27 cellular contexts compared by ENCODE assay signal in the genomic region with DNA sequence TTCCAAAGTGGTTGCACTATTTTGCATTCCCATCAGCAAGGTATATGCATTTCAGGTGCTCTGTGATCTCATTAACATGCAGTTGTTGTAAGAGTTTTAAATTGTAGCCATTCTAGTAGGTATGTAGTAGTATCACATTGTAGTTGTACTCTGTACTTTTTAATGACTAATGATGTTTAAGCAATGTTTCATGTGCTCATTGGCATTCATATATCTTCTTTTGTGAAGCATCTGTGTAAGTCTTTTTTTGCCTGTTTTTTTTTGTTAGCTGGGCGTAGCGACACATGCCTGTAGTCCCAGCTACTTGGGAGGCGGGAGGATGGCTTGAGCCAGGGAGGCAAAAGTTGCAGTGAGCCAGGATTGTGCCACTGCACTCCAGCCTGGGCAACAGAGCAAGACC. TPM values are rescaled to one million over a fixed set of nuclear protein-coding genes. Genes with fewer than 3 reads are reported as not detected.
"Had no signal": no experiment of that assay in that cellular context is flagged by ENCODE, and none has a peak within 500 bp of the region (broad histone marks: within the 10 kb centered on the region; RNA-seq: fewer than 3 reads in every experiment).

No MANE protein-coding gene starts in this region.

- H3K27ac ChIP-seq: coronary artery, dorsolateral prefrontal cortex, esophagus muscularis mucosa, gastrocnemius medialis, heart right ventricle, left lung, lower lobe of right lung had no signal

- FAIRE-seq: endothelial cell of umbilical vein, islet of Langerhans had no signal

- H3K4me1 Mint-ChIP-seq: memory B cell; naive thymus-derived CD4-positive, alpha-beta T cell had no signal

- H3K27ac Mint-ChIP-seq: memory B cell; naive thymus-derived CD4-positive, alpha-beta T cell had no signal

- H3K4me1 ChIP-seq: esophagus muscularis mucosa, gastrocnemius medialis, heart right ventricle, left lung, lower lobe of right lung had no signal

- H3K9me3 ChIP-seq: gastrocnemius medialis, lower lobe of right lung had no signal

- H3K36me3 Mint-ChIP-seq: memory B cell; naive thymus-derived CD4-positive, alpha-beta T cell had no signal

- DNase-seq: dermis blood vessel endothelial cell; dorsolateral prefrontal cortex; effector CD4-positive, alpha-beta T cell; effector memory CD4-positive, alpha-beta T cell; foreskin fibroblast; foreskin melanocyte; gastrocnemius medialis; glutamatergic neuron; heart right ventricle; hippocampal formation; left cardiac atrium; left lung; left ventricle myocardium superior; lower lobe of right lung; mesendoderm; midbrain; naive thymus-derived CD4-positive, alpha-beta T cell had no signal

- ATAC-seq: gastrocnemius medialis; heart right ventricle; left cardiac atrium; left lung; left ventricle myocardium superior; lower lobe of right lung; naive thymus-derived CD4-positive, alpha-beta T cell had no signal

- H3K4me3 Mint-ChIP-seq: memory B cell; naive thymus-derived CD4-positive, alpha-beta T cell had no signal

- H3K36me3 ChIP-seq: esophagus muscularis mucosa, gastrocnemius medialis, heart right ventricle, left lung, lower lobe of right lung had no signal

- H3K4me3 ChIP-seq: coronary artery, dorsolateral prefrontal cortex, esophagus muscularis mucosa, gastrocnemius medialis, heart right ventricle, left lung, lower lobe of right lung had no signal

RNA-seq across cellular contexts. Expression of gene TRIM29, which starts 11.3 kb away (rescaled TPM):
- total RNA-seq: chondrocyte; dermis blood vessel endothelial cell; endothelial cell of umbilical vein; epithelial cell of proximal tubule; glomerular endothelial cell; lung microvascular endothelial cell; mononuclear cell; naive thymus-derived CD4-positive, alpha-beta T cell had no signal
- polyA plus RNA-seq: endothelial cell of umbilical vein; naive thymus-derived CD4-positive, alpha-beta T cell had no signal
